Comparison of ENCODE assay signal across 13 cellular contexts in the genomic region with DNA sequence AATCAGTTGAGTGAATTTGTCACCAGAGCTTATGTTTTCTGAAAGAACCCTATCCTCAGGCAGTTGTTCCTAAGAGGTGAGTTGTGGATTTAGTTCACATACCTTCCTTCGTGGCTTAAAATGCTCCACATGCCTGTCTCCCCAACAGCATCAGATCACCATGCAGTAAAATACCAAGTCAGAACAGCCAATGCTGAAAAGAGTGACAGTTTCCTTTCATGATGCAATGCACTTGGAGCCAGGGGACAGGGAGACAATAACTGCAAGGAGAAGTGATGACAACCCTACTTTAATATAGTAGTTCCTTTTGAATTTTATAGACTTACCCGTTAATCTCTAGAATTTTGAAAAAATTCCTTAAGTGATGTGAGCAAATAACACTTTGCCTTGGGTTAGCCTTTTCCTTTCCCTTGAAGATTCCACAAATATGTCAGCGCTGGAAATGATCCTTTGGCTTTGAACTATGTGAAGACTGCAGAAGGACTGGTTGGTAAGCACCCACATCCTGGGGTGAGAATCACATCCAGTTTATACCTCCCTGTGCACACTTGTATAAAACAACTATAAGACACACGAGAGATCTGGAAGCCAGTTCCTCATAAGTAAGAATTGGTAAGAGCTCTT.
A peak's percentile ranks its signal among the peaks of the same experiment; 100 is the strongest.
DNase-seq lines count a peak whose midpoint lies in the region; ATAC-seq and TF ChIP-seq lines count a peak whose summit lies in the region.
"Had no signal": no experiment of that assay in that cellular context is flagged by ENCODE, and none has a peak within 500 bp of the region (broad histone marks: within the 10 kb centered on the region; RNA-seq: fewer than 3 reads in every experiment).

No MANE protein-coding gene starts in this region.

- H3K4me1 ChIP-seq in mesodermal cell (ENCODE audit: control insufficient read depth, insufficient read depth, low read length, poor library complexity, severe bottlenecking) (peaks cover 25% of the 10 kb centered on the region), upper lobe of right lung (peaks cover 16% of the 10 kb centered on the region)

- peak overlapping the region; percentile 23 for H3K27ac ChIP-seq in mesodermal cell (ENCODE audit: low read depth, low read length, severe bottlenecking)
- H3K27ac ChIP-seq in upper lobe of right lung: peak overlapping the region; percentile 82
- H3K27ac ChIP-seq: 22Rv1 had no signal

- no peaks in the 10 kb centered on the region for H3K9me3 ChIP-seq in mesodermal cell (ENCODE audit: control insufficient read depth, low read length)
- H3K9me3 ChIP-seq in upper lobe of right lung: no peaks in the 10 kb centered on the region

- DNase-seq in SIG-M5 treated with dmso at 0.1 percent for 504 hours (lab: John Stamatoyannopoulos, UW; ENCODE audit: unreplicated experiment) (peak; percentile 74), SIG-M5 (lab: John Stamatoyannopoulos, UW) (no peak), astrocyte of the spinal cord (ENCODE audit: low read depth, low spot score) (peak; percentile 30), upper lobe of right lung (no peak), mucosa of gallbladder (ENCODE audit: low spot score) (no peak), HuH-7.5 (ENCODE audit: low spot score) (no peak), NCI-H226 (no peak)
- DNase-seq: endodermal cell; kidney glomerular epithelial cell; NCI-H446 treated with DMSO at 0.1 percent for 48 hours; stimulated activated CD4-positive, alpha-beta T cell treated with anti-CD3 and anti-CD28 coated beads, Interleukin-2, amount 100 ng/mL, for 48 hours had no signal

- intact Hi-C loops in upper lobe of right lung (cut with DNase I): no loop called here

- 80 to 100% methylated on average over 1 of the region's 4 CpGs for WGBS in mesodermal cell (ENCODE audit: insufficient coverage in 2 of 2), 2 experiments

- no peaks in the 10 kb centered on the region for H3K27me3 ChIP-seq in upper lobe of right lung

- no peak for ATAC-seq in upper lobe of right lung

- H3K36me3 ChIP-seq in mesodermal cell (ENCODE audit: control insufficient read depth, insufficient read depth, low read length) (no peaks in the 10 kb centered on the region), upper lobe of right lung (no peaks in the 10 kb centered on the region)

- in situ Hi-C loops in astrocyte of the spinal cord (cut with HindIII; ENCODE audit: low sequenced_read_pairs): no loop called here

- no peak overlapping the region for H3K4me3 ChIP-seq in astrocyte of the spinal cord (ENCODE audit: low read depth, low read length)
- H3K4me3 ChIP-seq in mesodermal cell (ENCODE audit: extremely low read depth, insufficient read depth, low read length, poor library complexity, severe bottlenecking): no peak overlapping the region
- H3K4me3 ChIP-seq in upper lobe of right lung: peak overlapping the region; percentile 17

- TF ChIP-seq CTCF in astrocyte of the spinal cord (IDR thresholded peaks at IDR 0.05; ENCODE audit: low read depth, low read length) (no peak), upper lobe of right lung (IDR thresholded peaks at IDR 0.05) (no peak)

Comparison
In these comparisons a context has a peak if more than half of its experiments do, and no peak if none do; other contexts are left out.
1. DNase-seq: peak in SIG-M5 treated with dmso at 0.1 percent for 504 hours (single experiment) and astrocyte of the spinal cord (single experiment); none in SIG-M5 (single experiment), upper lobe of right lung (single experiment), mucosa of gallbladder (single experiment), HuH-7.5 (single experiment) and NCI-H226 (single experiment).